In the genomic region with DNA sequence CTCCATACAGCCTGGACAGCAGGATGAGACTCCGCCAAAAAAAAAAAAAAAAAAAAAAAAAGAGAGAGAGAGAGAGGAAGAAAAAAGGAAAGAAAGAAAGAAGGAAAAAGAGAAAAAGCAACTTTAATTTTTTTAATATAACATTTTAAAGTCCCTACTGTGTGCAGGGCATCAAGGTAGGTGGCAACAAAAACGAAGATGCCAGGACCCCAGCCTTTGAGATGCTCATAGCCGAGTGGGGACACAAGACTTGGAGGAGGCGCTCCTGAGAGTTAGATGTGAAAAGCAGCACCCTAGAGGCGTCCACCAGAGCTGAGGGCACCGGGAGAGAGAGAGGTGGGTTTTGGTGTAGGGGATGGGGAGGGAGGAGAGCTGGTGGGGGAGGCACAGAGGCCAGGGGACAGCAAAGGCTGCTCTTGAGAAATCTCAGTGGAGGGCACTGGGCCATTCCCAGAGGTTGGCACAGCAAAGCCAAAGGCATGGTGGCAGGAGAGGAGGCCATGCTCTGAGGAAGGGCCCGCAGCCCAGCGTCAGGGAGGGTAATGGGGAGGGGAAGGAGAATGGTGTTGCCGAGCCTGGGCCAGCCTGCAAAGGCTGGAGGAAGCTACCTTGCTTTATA, we compare ENCODE assay signal across 10 cellular contexts.
DNase-seq lines count a peak whose midpoint lies in the region; ATAC-seq and TF ChIP-seq lines count a peak whose summit lies in the region.
"Had no signal": no experiment of that assay in that cellular context is flagged by ENCODE, and none has a peak within 500 bp of the region (broad histone marks: within the 10 kb centered on the region; RNA-seq: fewer than 3 reads in every experiment).

No MANE protein-coding gene starts in this region.

- H3K36me3 ChIP-seq in A673 (ENCODE audit: insufficient read depth, low read length, poor library complexity, severe bottlenecking) (no peaks in the 10 kb centered on the region), IMR-90 (ENCODE audit: control insufficient read depth, insufficient read depth, low read length) (no peaks in the 10 kb centered on the region), osteoblast (ENCODE audit: insufficient read depth, low read length) (no peaks in the 10 kb centered on the region)
- H3K36me3 ChIP-seq in effector memory CD4-positive, alpha-beta T cell (ENCODE audit: control insufficient read depth, insufficient read depth, low read length), result no peaks in the 10 kb centered on the region

- H2AK5ac ChIP-seq in IMR-90 (ENCODE audit: low read depth, low read length), result peak overlapping the region; percentile 100

- H3K4me3 ChIP-seq in A673 (ENCODE audit: low read depth, low read length, poor library complexity, severe bottlenecking), result no peak overlapping the region
- H3K4me3 ChIP-seq in IMR-90 (ENCODE audit: insufficient read depth, low read depth, low read length), result no peak overlapping the region
- no peak overlapping the region for H3K4me3 ChIP-seq in effector memory CD4-positive, alpha-beta T cell (ENCODE audit: insufficient read depth, low read depth, low read length, poor library complexity, severe bottlenecking)
- no peak overlapping the region for H3K4me3 ChIP-seq in osteoblast (ENCODE audit: insufficient read depth, low read length)

- peak overlapping the region; percentile 100 for H2AK9ac ChIP-seq in IMR-90 (replicated peaks; ENCODE audit: low read depth, low read length, poor library complexity)

- H4K91ac ChIP-seq in IMR-90 (ENCODE audit: insufficient read depth, low read depth, low read length), result peak overlapping the region; percentile 100

- 67% methylated on average over 6 of the region's 9 CpGs; no CpG with 5 or more reads in 1 of the 2 experiments for WGBS in IMR-90 (ENCODE audit: extremely low coverage in 2 of 2, insufficient read length in 1 of 2), 2 experiments

- H3K4ac ChIP-seq in IMR-90 (ENCODE audit: low read depth, low read length), result peak overlapping the region; percentile 100

- H3K9me3 ChIP-seq in A673 (ENCODE audit: low read depth, low read length, poor library complexity, severe bottlenecking) (no peaks in the 10 kb centered on the region), IMR-90 (ENCODE audit: control insufficient read depth, insufficient read depth, low read length) (no peaks in the 10 kb centered on the region), osteoblast (ENCODE audit: low read depth, low read length) (no peaks in the 10 kb centered on the region)
- no peaks in the 10 kb centered on the region for H3K9me3 ChIP-seq in effector memory CD4-positive, alpha-beta T cell (ENCODE audit: control insufficient read depth, low read length)

- BruUV-seq in A673 (replicated peaks; lab: Mats Ljungman, UMichigan), result no TSS peak
- no TSS peak for BruUV-seq in IMR-90 (replicated peaks; lab: Mats Ljungman, UMichigan)

- H3K27ac ChIP-seq in A673 (ENCODE audit: low read depth, low read length, poor library complexity, severe bottlenecking) (peak overlapping the region; percentile 98), IMR-90 (ENCODE audit: insufficient read depth, low read length) (peak overlapping the region; percentile 99), osteoblast (ENCODE audit: low read depth, low read length) (peak overlapping the region; percentile 99)
- H3K27ac ChIP-seq in effector memory CD4-positive, alpha-beta T cell (ENCODE audit: insufficient read depth, low read length, poor library complexity, severe bottlenecking), result peak overlapping the region; percentile 43

- POLR2A ChIA-PET in A673 (lab: Charles Lee; ENCODE audit: low non-redundant PET) (no interaction called here), IMR-90 (lab: Charles Lee; ENCODE audit: unreplicated experiment) (interaction anchor here (1.2 kb wide), 1 partner anchor 112 kb away, joined by 3 read pairs; no protein-coding TSS in a partner anchor)

- no peak for ATAC-seq in IMR-90 (ENCODE audit: low read depth)

- H3K27me3 ChIP-seq in A673 (replicated peaks; ENCODE audit: insufficient read depth, low read depth, low read length, poor library complexity), result no peaks in the 10 kb centered on the region
- H3K27me3 ChIP-seq in IMR-90 (ENCODE audit: control insufficient read depth, insufficient read depth, low read length), result no peaks in the 10 kb centered on the region
- no peaks in the 10 kb centered on the region for H3K27me3 ChIP-seq in effector memory CD4-positive, alpha-beta T cell (replicated peaks; ENCODE audit: control insufficient read depth, insufficient read depth, low read length, poor library complexity, severe bottlenecking)
- no peaks in the 10 kb centered on the region for H3K27me3 ChIP-seq in osteoblast (ENCODE audit: insufficient read depth, low read length)

- TF ChIP-seq CTCF in A673 (conservative IDR thresholded peaks at IDR 0.05; ENCODE audit: low read depth, low read length) (no peak), IMR-90 (conservative IDR thresholded peaks at IDR 0.05; ENCODE audit: low read depth, low read length) (no peak), osteoblast (IDR thresholded peaks at IDR 0.05; ENCODE audit: extremely low read depth, low read depth, low read length) (no peak)

- H3K9ac ChIP-seq in IMR-90 (ENCODE audit: low read depth, low read length), result peak overlapping the region; percentile 6; the same call in 1 of the 2 replicates

- peak overlapping the region; percentile 37; the same call in 1 of the 2 replicates for H3K56ac ChIP-seq in IMR-90 (ENCODE audit: extremely low read depth, insufficient read depth, low read length)

- peak overlapping the region; percentile 67; the same call in 1 of the 2 replicates for H3K23ac ChIP-seq in IMR-90 (ENCODE audit: low read depth, low read length)

- H3K79me1 ChIP-seq in IMR-90 (ENCODE audit: low read depth in 1 of 2, low read length in 2 of 2), result peaks cover 18 to 67% of the 10 kb centered on the region in 2 experiments

- no peak for TF ChIP-seq POLR2A in IMR-90 (IDR thresholded peaks at IDR 0.05; ENCODE audit: low read depth, low read length)

- peak overlapping the region; percentile 99; the same call in 2 of the 3 replicates for H2BK15ac ChIP-seq in IMR-90 (ENCODE audit: low read depth, low read length)

- H4K5ac ChIP-seq in IMR-90 (ENCODE audit: low read depth, low read length), result peak overlapping the region; percentile 43

- H3K18ac ChIP-seq in IMR-90 (ENCODE audit: low read depth, low read length), result peak overlapping the region; percentile 29

- peaks cover 31% of the 10 kb centered on the region for H3K9me1 ChIP-seq in IMR-90 (ENCODE audit: insufficient read depth, low read length)

- no peak for TF ChIP-seq RAD21 in IMR-90 (IDR thresholded peaks at IDR 0.05; ENCODE audit: low read length)

- H3K4me1 ChIP-seq in A673 (ENCODE audit: insufficient read depth, low read length, poor library complexity, severe bottlenecking) (peaks cover 67% of the 10 kb centered on the region), IMR-90 (ENCODE audit: control insufficient read depth, insufficient read depth, low read length) (peaks cover 64% of the 10 kb centered on the region), osteoblast (ENCODE audit: insufficient read depth, low read length) (peaks cover 74% of the 10 kb centered on the region)
- peaks cover 52% of the 10 kb centered on the region for H3K4me1 ChIP-seq in effector memory CD4-positive, alpha-beta T cell (ENCODE audit: control insufficient read depth, insufficient read depth, low read length, poor library complexity, severe bottlenecking)

- H3K4me2 ChIP-seq in IMR-90 (ENCODE audit: low read depth, low read length) (no peak overlapping the region), osteoblast (ENCODE audit: insufficient read depth, low read length) (no peak overlapping the region)

- H2BK5ac ChIP-seq in IMR-90 (ENCODE audit: low read depth, low read length, poor library complexity, severe bottlenecking), result peak overlapping the region; percentile 100

- peak overlapping the region; percentile 97 for H2BK20ac ChIP-seq in IMR-90 (ENCODE audit: low read depth, low read length)

- CTCF ChIA-PET in A673 (lab: Charles Lee), result interaction anchor here (0.7 kb wide), 1 partner anchor 165 kb away, joined by 3 read pairs; no protein-coding TSS in a partner anchor
- CTCF ChIA-PET in IMR-90 (lab: Yijun Ruan, JAX), result interaction anchor here (1.0 to 1.3 kb wide), 2 partner anchors 26 to 302 kb away, joined by 3 read pairs; no protein-coding TSS in a partner anchor

- H4K20me1 ChIP-seq in IMR-90 (ENCODE audit: insufficient read depth, low read length) (no peaks in the 10 kb centered on the region; the same call in 1 of the 2 replicates), osteoblast (ENCODE audit: insufficient read depth, low read length) (no peaks in the 10 kb centered on the region)

- DNase-seq in A673 (ENCODE audit: low spot score) (no peak), IMR-90 (no peak), osteoblast (ENCODE audit: insufficient read length, low spot score, missing footprints) (peak; percentile 60), NCI-H2227 treated with DMSO at 0.1 percent for 48 hours (lab: John Stamatoyannopoulos, UW) (no peak), kidney glomerular epithelial cell (lab: John Stamatoyannopoulos, UW) (no peak), NCI-H1694 (lab: John Stamatoyannopoulos, UW) (no peak), T1000 (lab: John Stamatoyannopoulos, UW) (no peak)
- no peak for DNase-seq in effector memory CD4-positive, alpha-beta T cell
- DNase-seq: DND-41, NCI-H510A treated with DMSO at 0.1 percent for 48 hours had no signal

- dilution Hi-C loops in IMR-90 (cut with HindIII; ENCODE audit: low sequenced_read_pairs, unreplicated experiment), result no loop called here

- intact Hi-C loops in A673 (cut with micrococcal nuclease; ENCODE audit: unreplicated experiment) (loop anchor here (5.0 kb wide), 1 partner anchor 308 kb away; the partner anchor contains the start of gene IER5L), IMR-90 (cut with micrococcal nuclease) (no loop called here)

- peak overlapping the region; percentile 100 for H3K14ac ChIP-seq in IMR-90 (replicated peaks; ENCODE audit: low read depth, low read length)

- peak overlapping the region; percentile 95 to 100; a peak in 3 of 4 replicates for H4K8ac ChIP-seq in IMR-90 (ENCODE audit: low read depth in 2 of 2, low read length in 2 of 2)

- in situ Hi-C loops in IMR-90 (cut with MboI; ENCODE audit: low sequenced_read_pairs), result no loop called here

- peak overlapping the region; percentile 100 for H2BK120ac ChIP-seq in IMR-90 (ENCODE audit: low read depth, low read length)

- H3K79me2 ChIP-seq in osteoblast (ENCODE audit: insufficient read depth, low read length), result peaks cover 12% of the 10 kb centered on the region

- H2AFZ ChIP-seq in IMR-90 (replicated peaks; ENCODE audit: low read length, poor library complexity) (peak overlapping the region; percentile 16), osteoblast (ENCODE audit: low read length) (no peak overlapping the region)

TF ChIP-seq in IMR-90, 13 proteins besides CTCF, POLR2A, EP300 and RAD21 (continues in another document):
- no peak for TF ChIP-seq USF2 (IDR thresholded peaks at IDR 0.05; ENCODE audit: low read depth, low read length)
- TF ChIP-seq SMC3 (IDR thresholded peaks at IDR 0.05; ENCODE audit: low read depth, low read length), result no peak

Comparison
In these comparisons a context has a peak if more than half of its experiments do, and no peak if none do; other contexts are left out.
1. H3K27ac ChIP-seq: peak in every context shown above with its lines; median percentile 99 in IMR-90; 99 in osteoblast; 98 in A673; 43 in effector memory CD4-positive, alpha-beta T cell.